27 cellular contexts compared by ENCODE assay signal in genomic region chr5:167219296-167219695, GRCh38.
"Had no signal": no experiment of that assay in that cellular context is flagged by ENCODE, and none has a peak within 500 bp of the region (broad histone marks: within the 10 kb centered on the region; RNA-seq: fewer than 3 reads in every experiment).

No MANE protein-coding gene starts in this region.

- H3K36me3 ChIP-seq: esophagus muscularis mucosa, gastroesophageal sphincter, heart left ventricle, lower lobe of right lung, suprapubic skin, transverse colon, upper lobe of right lung, uterus had no signal

- DNase-seq: dermis blood vessel endothelial cell; effector memory CD4-positive, alpha-beta T cell; foreskin keratinocyte; heart left ventricle; left ventricle myocardium superior; lower lobe of right lung; natural killer cell; stimulated activated CD4-positive, alpha-beta T cell treated with anti-CD3 and anti-CD28 coated beads, Interleukin-12 subunit alpha, Interleukin-12 subunit beta, amount 100 ng/mL, for 4 hours; stimulated activated CD4-positive, alpha-beta T cell treated with anti-CD3 and anti-CD28 coated beads, Interleukin-1b, Interleukin-23, amount 100 ng/mL, for 48 hours; stimulated activated CD4-positive, alpha-beta T cell treated with anti-CD3 and anti-CD28 coated beads, Interleukin-4, amount 100 ng/mL, for 1 hour; stimulated activated CD8-positive, alpha-beta memory T cell treated with anti-CD3 and anti-CD28 coated beads, Interleukin-4, amount 100 ng/mL, for 48 hours; stimulated activated naive CD4-positive, alpha-beta T cell; stimulated activated naive CD8-positive, alpha-beta T cell treated with anti-CD3 and anti-CD28 coated beads, Interleukin-15, amount 100 ng/mL, for 72 hours; transverse colon; upper lobe of right lung; uterus had no signal

- H3K4me1 Mint-ChIP-seq: natural killer cell; stimulated activated naive CD8-positive, alpha-beta T cell treated with anti-CD3 and anti-CD28 coated beads, Interleukin-15, amount 100 ng/mL, for 72 hours had no signal

- H3K27ac ChIP-seq: esophagus muscularis mucosa, foreskin keratinocyte, gastroesophageal sphincter, heart left ventricle, hepatocyte, lower lobe of right lung, parathyroid adenoma, suprapubic skin, transverse colon, upper lobe of right lung, uterus had no signal

- ATAC-seq: foreskin keratinocyte; gastroesophageal sphincter; heart left ventricle; left ventricle myocardium superior; lower lobe of right lung; natural killer cell; sciatic nerve; stimulated activated naive CD8-positive, alpha-beta T cell treated with anti-CD3 and anti-CD28 coated beads, Interleukin-15, amount 100 ng/mL, for 72 hours; upper lobe of right lung had no signal

- H3K27me3 ChIP-seq: esophagus muscularis mucosa, foreskin keratinocyte, gastroesophageal sphincter, heart left ventricle, hepatocyte, suprapubic skin, transverse colon, upper lobe of right lung, uterus had no signal

- H3K9me3 ChIP-seq: esophagus muscularis mucosa, gastroesophageal sphincter, heart left ventricle, lower lobe of right lung, suprapubic skin, transverse colon, upper lobe of right lung, uterus had no signal

- H3K4me3 Mint-ChIP-seq: natural killer cell; stimulated activated naive CD8-positive, alpha-beta T cell treated with anti-CD3 and anti-CD28 coated beads, Interleukin-15, amount 100 ng/mL, for 72 hours had no signal

- FAIRE-seq: colon, endothelial cell of umbilical vein, keratinocyte had no signal

- H3K79me2 ChIP-seq: hepatocyte, parathyroid adenoma had no signal

- H3K4me3 ChIP-seq: esophagus muscularis mucosa, gastroesophageal sphincter, heart left ventricle, hepatocyte, lower lobe of right lung, smooth muscle cell, suprapubic skin, transverse colon, upper lobe of right lung, uterus had no signal

- H3K27me3 Mint-ChIP-seq: progenitor cell of endocrine pancreas; stimulated activated naive CD8-positive, alpha-beta T cell treated with anti-CD3 and anti-CD28 coated beads, Interleukin-15, amount 100 ng/mL, for 72 hours had no signal

- H3K4me2 ChIP-seq: hepatocyte, smooth muscle cell had no signal

- H3K4me1 ChIP-seq: esophagus muscularis mucosa, foreskin keratinocyte, gastroesophageal sphincter, heart left ventricle, lower lobe of right lung, parathyroid adenoma, suprapubic skin, transverse colon, upper lobe of right lung, uterus had no signal

- H3K9ac ChIP-seq: parathyroid adenoma had no signal

- H2AFZ ChIP-seq: hepatocyte, parathyroid adenoma had no signal

- H3K36me3 Mint-ChIP-seq: natural killer cell had no signal

- H3K27ac Mint-ChIP-seq: natural killer cell; progenitor cell of endocrine pancreas; stimulated activated naive CD8-positive, alpha-beta T cell treated with anti-CD3 and anti-CD28 coated beads, Interleukin-15, amount 100 ng/mL, for 72 hours had no signal
